8 cellular contexts compared by ENCODE assay signal in the genomic region with DNA sequence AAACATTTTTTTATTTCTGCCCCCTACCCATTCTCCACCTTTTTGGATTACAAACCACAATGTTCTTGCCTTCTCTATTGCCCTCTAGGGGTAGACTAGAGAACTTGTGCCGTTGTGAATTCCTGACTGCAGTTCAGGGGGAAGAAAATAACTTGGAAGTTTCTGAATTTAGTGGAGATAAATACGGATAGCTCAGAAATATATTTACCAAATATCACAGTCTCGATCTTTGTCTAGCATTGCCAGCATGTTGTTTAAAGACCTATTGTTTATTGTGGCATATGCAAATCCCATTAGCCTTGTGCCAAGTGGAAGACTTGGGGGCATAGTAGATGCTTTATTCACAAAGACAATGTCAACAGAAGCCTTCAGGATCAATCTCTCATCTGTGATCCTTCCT.
DNase-seq lines count a peak whose midpoint lies in the region; ATAC-seq and TF ChIP-seq lines count a peak whose summit lies in the region.

No MANE protein-coding gene starts in this region.

- H2BK12ac ChIP-seq in neuronal stem cell (ENCODE audit: low read length): no peak overlapping the region

- H3K23ac ChIP-seq in neuronal stem cell (ENCODE audit: low read depth, low read length, poor library complexity): no peak overlapping the region

- H3K79me1 ChIP-seq in neuronal stem cell (ENCODE audit: low read depth, low read length): no peaks in the 10 kb centered on the region

- no peak overlapping the region for H3K9ac ChIP-seq in neuronal stem cell (ENCODE audit: low read depth, low read length, poor library complexity)

- no peak overlapping the region for H2BK5ac ChIP-seq in neuronal stem cell (ENCODE audit: low read length)

- H3K4ac ChIP-seq in neuronal stem cell (ENCODE audit: low read length): no peak overlapping the region

- TF ChIP-seq POLR2A in right lobe of liver (IDR thresholded peaks at IDR 0.05): no peak

- TF ChIP-seq RAD21 in Ishikawa (IDR thresholded peaks at IDR 0.05; ENCODE audit: low read depth): peak; percentile 46

- H3K27ac ChIP-seq in right lobe of liver (no peak overlapping the region), neuronal stem cell (replicated peaks; ENCODE audit: low read length) (no peak overlapping the region)

- no peak overlapping the region for H4K8ac ChIP-seq in neuronal stem cell (ENCODE audit: low read depth, low read length)

- H3K9me3 ChIP-seq in right lobe of liver (no peaks in the 10 kb centered on the region), neuronal stem cell (replicated peaks in 1 of 2; ENCODE audit: control insufficient read depth in 2 of 2, insufficient read depth in 1 of 2, low read depth in 1 of 2, low read length in 2 of 2) (no peaks in the 10 kb centered on the region)

- H3K27me3 ChIP-seq in right lobe of liver: no peaks in the 10 kb centered on the region
- H3K27me3 ChIP-seq in neuronal stem cell (ENCODE audit: control insufficient read depth in 3 of 3, insufficient read depth in 3 of 3, low read depth in 1 of 3, low read length in 3 of 3): no peaks in the 10 kb centered on the region

- H3K18ac ChIP-seq in neuronal stem cell (ENCODE audit: low read length): no peak overlapping the region

- H2AK5ac ChIP-seq in neuronal stem cell (ENCODE audit: low read depth, low read length): no peak overlapping the region

- no peak overlapping the region for H3K14ac ChIP-seq in neuronal stem cell (ENCODE audit: low read length)

- intact Hi-C loops in right lobe of liver (cut with DNase I): no loop called here

- TF ChIP-seq EP300 in Ishikawa (IDR thresholded peaks at IDR 0.05; ENCODE audit: borderline replicate concordance): no peak

- DNase-seq in AG09309 (ENCODE audit: low read depth) (peak; percentile 7), astrocyte of the cerebellum (ENCODE audit: low read depth) (no peak), right lobe of liver (no peak), neuronal stem cell (ENCODE audit: low spot score) (no peak)
- DNase-seq in stimulated activated effector memory CD8-positive, alpha-beta T cell treated with anti-CD3 and anti-CD28 coated beads, Interleukin-12 subunit alpha, Interleukin-12 subunit beta, amount 100 ng/mL, for 72 hours (ENCODE audit: low spot score in 2 of 2): no peak
- DNase-seq in activated naive CD4-positive, alpha-beta T cell treated with Interleukin-2 at 50 U/mL for 16 hours: no peak

- TF ChIP-seq CTCF in AG09309 (IDR thresholded peaks at IDR 0.05; ENCODE audit: control insufficient read depth, insufficient read depth, low read depth, low read length, missing control alignments) (peak; percentile 81), astrocyte of the cerebellum (IDR thresholded peaks at IDR 0.05; ENCODE audit: low read depth, low read length, missing control alignments) (peak; percentile 87), right lobe of liver (IDR thresholded peaks at IDR 0.05) (peak; percentile 39 to 62 (median 56))

- no peaks in the 10 kb centered on the region for H3K36me3 Mint-ChIP-seq in stimulated activated effector memory CD8-positive, alpha-beta T cell treated with anti-CD3 and anti-CD28 coated beads, Interleukin-12 subunit alpha, Interleukin-12 subunit beta, amount 100 ng/mL, for 72 hours

- H2BK15ac ChIP-seq in neuronal stem cell (ENCODE audit: low read length): no peak overlapping the region

- H3K36me3 ChIP-seq in right lobe of liver (no peaks in the 10 kb centered on the region), neuronal stem cell (replicated peaks in 1 of 2; ENCODE audit: control insufficient read depth in 2 of 2, insufficient read depth in 2 of 2, low read length in 2 of 2) (no peaks in the 10 kb centered on the region)

- in situ Hi-C loops in astrocyte of the cerebellum (cut with HindIII; ENCODE audit: low sequenced_read_pairs): no loop called here

- H2BK120ac ChIP-seq in neuronal stem cell (ENCODE audit: low read depth, low read length): no peak overlapping the region

- H3K4me3 ChIP-seq in AG09309 (ENCODE audit: control insufficient read depth, low read depth, low read length): no peak overlapping the region
- H3K4me3 ChIP-seq in astrocyte of the cerebellum (ENCODE audit: low read depth, low read length): no peak overlapping the region
- H3K4me3 ChIP-seq in right lobe of liver: no peak overlapping the region
- H3K4me3 ChIP-seq in neuronal stem cell (ENCODE audit: low read length in 2 of 2): no peak overlapping the region

- H4K91ac ChIP-seq in neuronal stem cell (ENCODE audit: low read depth, low read length, poor library complexity): no peak overlapping the region

- 8% methylated on average over 3 of the region's 3 CpGs for WGBS in right lobe of liver (ENCODE audit: insufficient coverage, low coverage, low lambda C conversion rate, missing lambda C conversion rate)
- no CpG with 5 or more reads among the region's 3 CpGs for WGBS in neuronal stem cell (ENCODE audit: extremely low coverage in 2 of 2, insufficient read length in 2 of 2, insufficient replicate concordance in 1 of 2), 2 donors

- no peaks in the 10 kb centered on the region for H3K9me3 Mint-ChIP-seq in stimulated activated effector memory CD8-positive, alpha-beta T cell treated with anti-CD3 and anti-CD28 coated beads, Interleukin-12 subunit alpha, Interleukin-12 subunit beta, amount 100 ng/mL, for 72 hours

- H3K4me1 Mint-ChIP-seq in stimulated activated effector memory CD8-positive, alpha-beta T cell treated with anti-CD3 and anti-CD28 coated beads, Interleukin-12 subunit alpha, Interleukin-12 subunit beta, amount 100 ng/mL, for 72 hours: no peaks in the 10 kb centered on the region

- H3K27ac Mint-ChIP-seq in stimulated activated effector memory CD8-positive, alpha-beta T cell treated with anti-CD3 and anti-CD28 coated beads, Interleukin-12 subunit alpha, Interleukin-12 subunit beta, amount 100 ng/mL, for 72 hours: no peak overlapping the region

- no peak overlapping the region for H3K4me3 Mint-ChIP-seq in stimulated activated effector memory CD8-positive, alpha-beta T cell treated with anti-CD3 and anti-CD28 coated beads, Interleukin-12 subunit alpha, Interleukin-12 subunit beta, amount 100 ng/mL, for 72 hours

- no peak overlapping the region for H3K4me2 ChIP-seq in neuronal stem cell (ENCODE audit: insufficient read depth, low read length, poor library complexity, severe bottlenecking)

- H3K4me1 ChIP-seq in right lobe of liver (no peaks in the 10 kb centered on the region), neuronal stem cell (ENCODE audit: control insufficient read depth in 2 of 2, insufficient read depth in 1 of 2, low read depth in 1 of 2, low read length in 2 of 2) (no peaks in the 10 kb centered on the region)

- H2AFZ ChIP-seq in neuronal stem cell (ENCODE audit: low read length): no peak overlapping the region

- peak; percentile 65 for ATAC-seq in GM18511 (IDR thresholded peaks at IDR 0.05; ENCODE audit: unreplicated experiment)
- peak in 2 of 4 donors; percentile 41 to 42 for ATAC-seq in right lobe of liver
- ATAC-seq in stimulated activated effector memory CD8-positive, alpha-beta T cell treated with anti-CD3 and anti-CD28 coated beads, Interleukin-12 subunit alpha, Interleukin-12 subunit beta, amount 100 ng/mL, for 72 hours: no peak

TF ChIP-seq in Ishikawa, 13 proteins besides CTCF, POLR2A, EP300 and RAD21:
- TF ChIP-seq YY1 (IDR thresholded peaks at IDR 0.05; ENCODE audit: low read depth): no peak
- no peak for TF ChIP-seq TEAD4 (IDR thresholded peaks at IDR 0.05)
- no peak for TF ChIP-seq TAF1 (IDR thresholded peaks at IDR 0.05; ENCODE audit: low read depth)
- no peak for TF ChIP-seq ZBTB7A (IDR thresholded peaks at IDR 0.05; ENCODE audit: low read depth)
- TF ChIP-seq REST (IDR thresholded peaks at IDR 0.05; ENCODE audit: low read depth): no peak
- no peak for TF ChIP-seq EGR1 (IDR thresholded peaks at IDR 0.05)
- TF ChIP-seq, protein P1, sequence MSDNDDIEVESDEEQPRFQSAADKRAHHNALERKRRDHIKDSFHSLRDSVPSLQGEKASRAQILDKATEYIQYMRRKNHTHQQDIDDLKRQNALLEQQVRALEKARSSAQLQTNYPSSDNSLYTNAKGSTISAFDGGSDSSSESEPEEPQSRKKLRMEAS (IDR thresholded peaks at IDR 0.05): no peak
- TF ChIP-seq USF1 (IDR thresholded peaks at IDR 0.05): no peak
- TF ChIP-seq TCF12 (IDR thresholded peaks at IDR 0.05; ENCODE audit: low read depth): no peak
- TF ChIP-seq CREB1 (IDR thresholded peaks at IDR 0.05; ENCODE audit: low read depth): no peak
- TF ChIP-seq CEBPB (IDR thresholded peaks at IDR 0.05): no peak
- no peak for TF ChIP-seq NFIC (IDR thresholded peaks at IDR 0.05)
- TF ChIP-seq FOXM1 (IDR thresholded peaks at IDR 0.05; ENCODE audit: borderline replicate concordance, low read depth): no peak
